Comparison of ENCODE assay signal across 2 cellular contexts in the genomic region with DNA sequence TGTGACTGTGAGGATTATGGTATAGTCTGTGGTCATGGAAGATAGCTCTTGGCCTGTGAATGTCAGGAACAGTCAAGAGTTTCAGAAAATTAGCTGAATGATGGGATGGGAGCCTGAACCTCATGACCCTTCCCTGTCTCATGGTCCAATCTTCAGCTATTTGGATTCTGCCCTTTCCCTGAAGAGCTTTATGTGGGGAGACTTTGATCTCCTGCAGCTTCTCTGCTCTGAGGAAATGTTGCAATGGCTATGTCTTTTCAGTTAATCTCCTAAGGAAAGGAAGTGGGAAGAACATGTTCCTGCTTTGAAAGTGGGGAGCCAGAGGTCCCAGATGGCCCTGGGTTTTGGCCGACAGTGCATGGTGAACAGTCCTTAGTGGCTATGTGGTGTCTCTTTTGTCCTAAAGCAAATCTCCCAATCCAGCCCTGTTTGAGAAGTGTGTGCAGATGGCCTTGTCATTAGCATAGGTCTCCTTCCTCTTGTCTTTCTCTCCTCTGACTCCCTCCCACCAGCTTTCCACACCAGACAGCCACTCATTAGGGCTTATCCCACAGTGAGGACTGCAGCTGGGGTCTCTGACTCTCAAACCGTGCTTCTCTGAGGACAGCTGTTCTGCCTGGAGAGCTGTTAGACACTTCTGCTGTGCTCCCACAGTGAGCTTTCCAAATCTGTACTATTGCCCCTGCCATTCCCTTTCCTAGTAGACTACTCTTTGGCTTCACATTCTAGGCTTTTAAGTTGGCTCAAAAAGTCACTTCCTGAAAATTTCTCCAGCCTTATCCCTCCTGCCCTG.
TF ChIP-seq lines count a peak whose summit lies in the region.

No MANE protein-coding gene starts in this region.

TF ChIP-seq in SK-N-SH, 30 proteins besides CTCF, POLR2A, EP300 and RAD21 (continued from another document):
- TF ChIP-seq ZBTB33 (IDR thresholded peaks at IDR 0.05; ENCODE audit: borderline replicate concordance, low read depth): no peak
- no peak for TF ChIP-seq TAF1 (IDR thresholded peaks at IDR 0.05; ENCODE audit: borderline replicate concordance, low read depth, low read length)
- TF ChIP-seq NFIC (IDR thresholded peaks at IDR 0.05; ENCODE audit: borderline replicate concordance): no peak
- TF ChIP-seq ELF1 (IDR thresholded peaks at IDR 0.05): no peak
- TF ChIP-seq, protein P1, sequence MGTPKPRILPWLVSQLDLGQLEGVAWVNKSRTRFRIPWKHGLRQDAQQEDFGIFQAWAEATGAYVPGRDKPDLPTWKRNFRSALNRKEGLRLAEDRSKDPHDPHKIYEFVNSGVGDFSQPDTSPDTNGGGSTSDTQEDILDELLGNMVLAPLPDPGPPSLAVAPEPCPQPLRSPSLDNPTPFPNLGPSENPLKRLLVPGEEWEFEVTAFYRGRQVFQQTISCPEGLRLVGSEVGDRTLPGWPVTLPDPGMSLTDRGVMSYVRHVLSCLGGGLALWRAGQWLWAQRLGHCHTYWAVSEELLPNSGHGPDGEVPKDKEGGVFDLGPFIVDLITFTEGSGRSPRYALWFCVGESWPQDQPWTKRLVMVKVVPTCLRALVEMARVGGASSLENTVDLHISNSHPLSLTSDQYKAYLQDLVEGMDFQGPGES (IDR thresholded peaks at IDR 0.05; ENCODE audit: low read depth, low read length): no peak
- no peak for TF ChIP-seq SIN3A (IDR thresholded peaks at IDR 0.05; ENCODE audit: borderline replicate concordance, low read depth, low read length)
- no peak for TF ChIP-seq POLR2AphosphoS5 (IDR thresholded peaks at IDR 0.05; ENCODE audit: low read depth, low read length)
- no peak for TF ChIP-seq CHD2 (IDR thresholded peaks at IDR 0.05; ENCODE audit: low read length, partially characterized antibody)
- TF ChIP-seq RCOR1 (IDR thresholded peaks at IDR 0.05; ENCODE audit: low read length): no peak
- no peak for TF ChIP-seq MXI1 (IDR thresholded peaks at IDR 0.05; ENCODE audit: low read depth, low read length)
- TF ChIP-seq, protein P2, sequence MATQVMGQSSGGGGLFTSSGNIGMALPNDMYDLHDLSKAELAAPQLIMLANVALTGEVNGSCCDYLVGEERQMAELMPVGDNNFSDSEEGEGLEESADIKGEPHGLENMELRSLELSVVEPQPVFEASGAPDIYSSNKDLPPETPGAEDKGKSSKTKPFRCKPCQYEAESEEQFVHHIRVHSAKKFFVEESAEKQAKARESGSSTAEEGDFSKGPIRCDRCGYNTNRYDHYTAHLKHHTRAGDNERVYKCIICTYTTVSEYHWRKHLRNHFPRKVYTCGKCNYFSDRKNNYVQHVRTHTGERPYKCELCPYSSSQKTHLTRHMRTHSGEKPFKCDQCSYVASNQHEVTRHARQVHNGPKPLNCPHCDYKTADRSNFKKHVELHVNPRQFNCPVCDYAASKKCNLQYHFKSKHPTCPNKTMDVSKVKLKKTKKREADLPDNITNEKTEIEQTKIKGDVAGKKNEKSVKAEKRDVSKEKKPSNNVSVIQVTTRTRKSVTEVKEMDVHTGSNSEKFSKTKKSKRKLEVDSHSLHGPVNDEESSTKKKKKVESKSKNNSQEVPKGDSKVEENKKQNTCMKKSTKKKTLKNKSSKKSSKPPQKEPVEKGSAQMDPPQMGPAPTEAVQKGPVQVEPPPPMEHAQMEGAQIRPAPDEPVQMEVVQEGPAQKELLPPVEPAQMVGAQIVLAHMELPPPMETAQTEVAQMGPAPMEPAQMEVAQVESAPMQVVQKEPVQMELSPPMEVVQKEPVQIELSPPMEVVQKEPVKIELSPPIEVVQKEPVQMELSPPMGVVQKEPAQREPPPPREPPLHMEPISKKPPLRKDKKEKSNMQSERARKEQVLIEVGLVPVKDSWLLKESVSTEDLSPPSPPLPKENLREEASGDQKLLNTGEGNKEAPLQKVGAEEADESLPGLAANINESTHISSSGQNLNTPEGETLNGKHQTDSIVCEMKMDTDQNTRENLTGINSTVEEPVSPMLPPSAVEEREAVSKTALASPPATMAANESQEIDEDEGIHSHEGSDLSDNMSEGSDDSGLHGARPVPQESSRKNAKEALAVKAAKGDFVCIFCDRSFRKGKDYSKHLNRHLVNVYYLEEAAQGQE (IDR thresholded peaks at IDR 0.05; ENCODE audit: low read depth, low read length): no peak
- no peak for TF ChIP-seq EZH2phosphoT487 (IDR thresholded peaks at IDR 0.05; ENCODE audit: borderline replicate concordance, low read depth)
- no peak for TF ChIP-seq MEF2A (IDR thresholded peaks at IDR 0.05; ENCODE audit: borderline replicate concordance, low read depth)
- TF ChIP-seq RXRA (IDR thresholded peaks at IDR 0.05; ENCODE audit: borderline replicate concordance, low read depth): no peak
- no peak for TF ChIP-seq RFX5 (IDR thresholded peaks at IDR 0.05; ENCODE audit: low read length)
- no peak for TF ChIP-seq SMC3 (IDR thresholded peaks at IDR 0.05; ENCODE audit: low read depth, low read length)
- TF ChIP-seq, protein P3, sequence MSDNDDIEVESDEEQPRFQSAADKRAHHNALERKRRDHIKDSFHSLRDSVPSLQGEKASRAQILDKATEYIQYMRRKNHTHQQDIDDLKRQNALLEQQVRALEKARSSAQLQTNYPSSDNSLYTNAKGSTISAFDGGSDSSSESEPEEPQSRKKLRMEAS (IDR thresholded peaks at IDR 0.05; ENCODE audit: low read depth): no peak
TF ChIP-seq in SK-N-SH: peak in this region for 0.

TF ChIP-seq in SK-N-SH treated with all-trans-retinoic acid at 6 μM for 48 hours, 23 proteins besides CTCF, POLR2A, EP300 and RAD21 (continued from another document):
- no peak for TF ChIP-seq TOX (CRISPR knock-in tag; IDR thresholded peaks at IDR 0.05; ENCODE audit: borderline replicate concordance)
- TF ChIP-seq ZFP30 (CRISPR knock-in tag; IDR thresholded peaks at IDR 0.05): no peak
- TF ChIP-seq TSHZ2 (CRISPR knock-in tag; IDR thresholded peaks at IDR 0.05): no peak
- TF ChIP-seq RARB (CRISPR knock-in tag; IDR thresholded peaks at IDR 0.05): no peak
- TF ChIP-seq POU6F1 (CRISPR knock-in tag; IDR thresholded peaks at IDR 0.05; ENCODE audit: borderline replicate concordance, low read depth): no peak
- no peak for TF ChIP-seq ISL1 (CRISPR knock-in tag; IDR thresholded peaks at IDR 0.05)
TF ChIP-seq in SK-N-SH treated with all-trans-retinoic acid at 6 μM for 48 hours: peak in this region for 0.
